Comparison of ENCODE assay signal across 26 cellular contexts in genomic region chr2:215361876-215362561, GRCh38. TPM values are rescaled to one million over a fixed set of nuclear protein-coding genes. Genes with fewer than 3 reads are reported as not detected.
DNase-seq lines count a peak whose midpoint lies in the region; ATAC-seq and TF ChIP-seq lines count a peak whose summit lies in the region.
"Had no signal": no experiment of that assay in that cellular context is flagged by ENCODE, and none has a peak within 500 bp of the region (broad histone marks: within the 10 kb centered on the region; RNA-seq: fewer than 3 reads in every experiment).

No MANE protein-coding gene starts in this region.

- H3K4me1 ChIP-seq in BE2C: peaks cover 3% of the 10 kb centered on the region; the same call in 1 of the 2 replicates
- no peaks in the 10 kb centered on the region for H3K4me1 ChIP-seq in right lobe of liver
- H3K4me1 ChIP-seq: A549, BLaER1, SJSA1, tibial nerve had no signal

- peak in 3 of 4 donors; percentile 8 to 17 (median 11) for ATAC-seq in right lobe of liver
- ATAC-seq in Right ventricle myocardium superior (ENCODE audit: poor library complexity): no peak
- ATAC-seq: activated CD8-positive, alpha-beta T cell treated with anti-CD3 and anti-CD28 coated beads, Interleukin-2, amount 10 ng/mL, durations not matched to agents 7 days and 5 days; naive thymus-derived CD4-positive, alpha-beta T cell had no signal

- no peak for TF ChIP-seq POLR2A in right lobe of liver (IDR thresholded peaks at IDR 0.05)

- no peak overlapping the region for H3K4me3 ChIP-seq in BE2C (ENCODE audit: low read depth, low read length)
- no peak overlapping the region for H3K4me3 ChIP-seq in choroid plexus epithelial cell (ENCODE audit: low read depth, low read length)
- no peak overlapping the region for H3K4me3 ChIP-seq in right lobe of liver
- H3K4me3 ChIP-seq: A549, BLaER1, GM12878, SJSA1, tibial nerve had no signal

- intact Hi-C loops in right lobe of liver (cut with DNase I): loop anchor here in 1 of 2 donors (5.0 kb wide), 1 partner anchor 45 kb away; no protein-coding TSS in a partner anchor
- intact Hi-C loops in Right ventricle myocardium superior (cut with DNase I): no loop called here

- WGBS in right lobe of liver (ENCODE audit: insufficient coverage, low coverage, low lambda C conversion rate, missing lambda C conversion rate): 68% methylated on average over 6 of the region's 6 CpGs

- no peaks in the 10 kb centered on the region for H3K27me3 ChIP-seq in BE2C
- no peaks in the 10 kb centered on the region for H3K27me3 ChIP-seq in right lobe of liver
- H3K27me3 ChIP-seq: BLaER1, SJSA1, tibial nerve had no signal

- H3K27ac ChIP-seq in right lobe of liver: no peak overlapping the region
- H3K27ac ChIP-seq: A549, BLaER1, epithelial cell of prostate, SJSA1, tibial nerve had no signal

- H3K9me3 ChIP-seq in BE2C (no peaks in the 10 kb centered on the region), right lobe of liver (no peaks in the 10 kb centered on the region)
- H3K9me3 ChIP-seq: A549, BLaER1, SJSA1, tibial nerve had no signal

- H3K36me3 ChIP-seq in BE2C (peaks cover 8% of the 10 kb centered on the region), right lobe of liver (peaks cover 4 to 69% (median 36%) of the 10 kb centered on the region in 4 donors)

- DNase-seq in BE2C: peak; percentile 49
- peak; percentile 8 for DNase-seq in SK-N-DZ (ENCODE audit: low spot score)
- peak; percentile 55 for DNase-seq in choroid plexus epithelial cell (ENCODE audit: low read depth)
- DNase-seq in right lobe of liver: no peak
- no peak for DNase-seq in stimulated activated CD4-positive, alpha-beta T cell treated with anti-CD3 and anti-CD28 coated beads, Interleukin-15, amount 100 ng/mL, for 24 hours
- DNase-seq in AG08396 (ENCODE audit: low spot score): no peak
- DNase-seq in NCI-H146 treated with DMSO at 0.1 percent for 48 hours (lab: John Stamatoyannopoulos, UW; ENCODE audit: unreplicated experiment): no peak
- no peak for DNase-seq in Right ventricle myocardium superior
- DNase-seq: activated CD4-positive, alpha-beta T cell treated with anti-CD3 and anti-CD28 coated beads for 1 hour; activated CD8-positive, alpha-beta T cell treated with anti-CD3 and anti-CD28 coated beads, Interleukin-2, amount 10 ng/mL, durations not matched to agents 7 days and 5 days; activated naive CD8-positive, alpha-beta T cell treated with anti-CD3 and anti-CD28 coated beads, Interleukin-2, amount 10 ng/mL, durations not matched to agents 7 days and 5 days; Calu3; effector CD4-positive, alpha-beta T cell; KG1; mesendoderm; MM.1S; naive thymus-derived CD4-positive, alpha-beta T cell; NCI-H1417 treated with DMSO at 0.1 percent for 48 hours; NCI-H2107; NCI-H774 had no signal

- TF ChIP-seq CTCF in BE2C (IDR thresholded peaks at IDR 0.05; ENCODE audit: low read depth, low read length) (no peak), choroid plexus epithelial cell (conservative IDR thresholded peaks at IDR 0.05; ENCODE audit: low read depth, low read length) (no peak), right lobe of liver (IDR thresholded peaks at IDR 0.05) (no peak)

RNA-seq across cellular contexts. Expression of gene ATIC, which starts 50.2 kb away (rescaled TPM):
- 208 TPM for polyA plus RNA-seq in BE2C (2012; ENCODE audit: insufficient read depth, insufficient read length, low read depth)
- 34.3 and 75.4 TPM in 2 replicates for polyA plus RNA-seq in SK-N-DZ (2014; cell fraction: cytosol; rRNA removed)
- 48.3 and 150 TPM in 2 replicates for polyA plus RNA-seq in SK-N-DZ (2014; cell fraction: nucleus; rRNA removed)
- total RNA-seq in right lobe of liver (10 to 100 TPM; 38.8 to 57.3 (median 43.0) TPM), Right ventricle myocardium superior (53.2 TPM)

Comparison
In these comparisons a context has a peak if more than half of its experiments do, and no peak if none do; other contexts are left out.
1. DNase-seq: peak in BE2C (single experiment), SK-N-DZ (single experiment) and choroid plexus epithelial cell (single experiment); none in right lobe of liver (0 of 3), stimulated activated CD4-positive, alpha-beta T cell treated with anti-CD3 and anti-CD28 coated beads, Interleukin-15, amount 100 ng/mL, for 24 hours (single experiment), AG08396 (single experiment), NCI-H146 treated with DMSO at 0.1 percent for 48 hours (single experiment) and Right ventricle myocardium superior (single experiment).